7 cellular contexts compared by ENCODE assay signal in the genomic region with DNA sequence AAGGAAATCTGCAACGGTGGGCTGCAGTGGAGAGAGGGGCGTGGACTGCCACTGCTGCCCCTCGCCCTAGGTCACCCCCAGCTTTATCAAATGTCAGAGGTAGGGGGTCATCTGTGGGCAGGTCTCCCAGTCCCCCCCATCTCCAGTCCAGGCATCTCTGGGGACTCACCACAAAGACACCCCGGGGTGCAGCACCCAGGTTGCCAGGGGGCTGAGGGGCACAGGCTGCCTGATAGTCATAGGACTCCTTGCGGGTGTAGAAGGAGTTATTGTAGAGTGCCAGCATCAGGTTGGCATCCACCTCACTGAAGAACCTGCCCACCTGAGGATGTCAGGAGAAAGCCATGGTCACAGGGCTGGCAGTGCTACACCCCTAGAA. TPM values are rescaled to one million over a fixed set of nuclear protein-coding genes. Genes with fewer than 3 reads are reported as not detected.
A peak's percentile ranks its signal among the peaks of the same experiment; 100 is the strongest.
DNase-seq lines count a peak whose midpoint lies in the region; ATAC-seq and TF ChIP-seq lines count a peak whose summit lies in the region.
"Had no signal": no experiment of that assay in that cellular context is flagged by ENCODE, and none has a peak within 500 bp of the region (broad histone marks: within the 10 kb centered on the region; RNA-seq: fewer than 3 reads in every experiment).

No MANE protein-coding gene starts in this region.

- intact Hi-C loops in CD4-positive, alpha-beta T cell (cut with DNase I, micrococcal nuclease) = loop anchor here (1.0 to 5.0 kb wide), 9 partner anchors 15 to 1786 kb away; a partner anchor contains a TSS
- intact Hi-C loops in lower lobe of right lung (cut with DNase I) = no loop called here

- TF ChIP-seq CTCF in CD4-positive, alpha-beta T cell (IDR thresholded peaks at IDR 0.05) = no peak
- TF ChIP-seq CTCF in VCaP (conservative IDR thresholded peaks at IDR 0.05) = no peak
- no peak for TF ChIP-seq CTCF in lower lobe of right lung (IDR thresholded peaks at IDR 0.05)

- POLR2A ChIA-PET in CD4-positive, alpha-beta T cell (lab: Charles Lee) = interaction anchor here (0.7 to 2.7 kb wide), 13 partner anchors 12 to 1245 kb away, joined by 3 to 25 read pairs (median 4); a partner anchor contains a TSS

- peaks cover 4% of the 10 kb centered on the region for H3K36me3 Mint-ChIP-seq in CD4-positive, alpha-beta T cell (ENCODE audit: low read depth)

- H3K36me3 ChIP-seq in lower lobe of right lung = peaks cover 11% of the 10 kb centered on the region

- no peaks in the 10 kb centered on the region for H3K27me3 Mint-ChIP-seq in CD4-positive, alpha-beta T cell

- H3K27ac ChIP-seq in CD4-positive, alpha-beta T cell (ENCODE audit: low read depth, low read length) = peak overlapping the region; percentile 81
- peak overlapping the region; percentile 44; the same call in 1 of the 2 replicates for H3K27ac ChIP-seq in VCaP
- H3K27ac ChIP-seq in lower lobe of right lung = peak overlapping the region; percentile 49

- peak overlapping the region; percentile 61 for H3K4me3 ChIP-seq in lower lobe of right lung

- H3K4me1 Mint-ChIP-seq in CD4-positive, alpha-beta T cell (ENCODE audit: low read depth) = peaks cover 25% of the 10 kb centered on the region

- H3K4me1 ChIP-seq in lower lobe of right lung = peaks cover 12% of the 10 kb centered on the region

- ATAC-seq in CD4-positive, alpha-beta T cell (ENCODE audit: poor library complexity) = no peak
- ATAC-seq in lower lobe of right lung (no peak), GM19467 (IDR thresholded peaks at IDR 0.05; ENCODE audit: unreplicated experiment) (no peak)

- DNase-seq in CD4-positive, alpha-beta T cell = no peak
- DNase-seq in lower lobe of right lung = no peak
- no peak for DNase-seq in NCI-H1436 (lab: John Stamatoyannopoulos, UW)
- no peak for DNase-seq in NCI-H69 (lab: John Stamatoyannopoulos, UW)
- DNase-seq: Kasumi-1 had no signal

- CTCF ChIA-PET in CD4-positive, alpha-beta T cell (lab: Charles Lee) = interaction anchor here (0.9 to 1.1 kb wide), 4 partner anchors 13 to 1316 kb away, joined by 3 to 5 read pairs (median 4); no protein-coding TSS in a partner anchor

- no peaks in the 10 kb centered on the region for H3K27me3 ChIP-seq in CD4-positive, alpha-beta T cell (ENCODE audit: control insufficient read depth, insufficient read depth, low read length)
- H3K27me3 ChIP-seq in lower lobe of right lung (ENCODE audit: low read depth) = no peaks in the 10 kb centered on the region

- no peaks in the 10 kb centered on the region for H3K9me3 Mint-ChIP-seq in CD4-positive, alpha-beta T cell

- H3K4me3 Mint-ChIP-seq in CD4-positive, alpha-beta T cell = peak overlapping the region; percentile 94

- H3K27ac Mint-ChIP-seq in CD4-positive, alpha-beta T cell = peak overlapping the region; percentile 98

- no peaks in the 10 kb centered on the region for H3K9me3 ChIP-seq in CD4-positive, alpha-beta T cell (ENCODE audit: control insufficient read depth, low read length)
- H3K9me3 ChIP-seq in lower lobe of right lung = no peaks in the 10 kb centered on the region

RNA-seq across cellular contexts. Expression of a gene that starts 6.5 kb away (rescaled TPM):
- 10 to 100 TPM; 19.0 to 19.9 TPM for total RNA-seq in CD4-positive, alpha-beta T cell
- 37.5 TPM for total RNA-seq in lower lobe of right lung

RNA-seq across cellular contexts. Expression of a gene that starts 15.2 kb away (rescaled TPM):
- total RNA-seq in CD4-positive, alpha-beta T cell = 10 to 100 TPM; 19.8 TPM
- total RNA-seq in lower lobe of right lung = 21.7 TPM

RNA-seq across cellular contexts. Expression of a gene that starts 15.3 kb away (rescaled TPM):
- total RNA-seq in CD4-positive, alpha-beta T cell = 10 to 100 TPM; 29.4 to 33.2 TPM
- total RNA-seq in lower lobe of right lung = 17.7 TPM

RNA-seq across cellular contexts. Expression of a gene that starts 20.3 kb away (rescaled TPM):
- total RNA-seq in CD4-positive, alpha-beta T cell = 1 to 10 TPM; 1.7 to 1.8 TPM
- total RNA-seq in lower lobe of right lung = 32.8 TPM

RNA-seq across cellular contexts. Expression of a gene that starts 25.2 kb away (rescaled TPM):
- 10 to 100 TPM; 68.0 to 71.2 TPM for total RNA-seq in CD4-positive, alpha-beta T cell
- total RNA-seq in lower lobe of right lung = 39.5 TPM
